In the genomic region with DNA sequence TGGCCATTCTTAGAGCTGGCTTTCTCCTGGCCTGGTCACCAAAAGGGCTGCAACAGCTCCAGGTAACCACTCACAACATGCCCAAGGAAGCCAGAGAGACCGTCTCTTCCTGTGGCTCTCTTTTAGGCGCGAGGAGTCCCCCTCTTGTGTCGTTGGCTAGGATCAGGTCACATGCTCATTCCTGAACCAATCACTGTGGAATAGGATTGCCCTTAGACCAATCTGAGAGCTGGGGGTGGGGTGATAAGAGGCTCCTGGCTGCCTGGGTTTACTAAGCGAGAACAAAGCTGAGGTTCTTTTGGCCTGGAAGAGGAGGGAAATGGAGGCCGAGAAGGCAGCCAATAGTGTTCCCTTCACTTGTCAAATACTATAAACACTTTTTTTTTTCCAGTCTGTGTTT, we compare ENCODE assay signal across 27 cellular contexts.
"Had no signal": no experiment of that assay in that cellular context is flagged by ENCODE, and none has a peak within 500 bp of the region (broad histone marks: within the 10 kb centered on the region; RNA-seq: fewer than 3 reads in every experiment).

No MANE protein-coding gene starts in this region.

- DNase-seq: colonic mucosa; cortex of kidney; dermis blood vessel endothelial cell; dorsolateral prefrontal cortex; effector CD4-positive, alpha-beta T cell; effector CD8-positive, alpha-beta T cell; effector memory CD4-positive, alpha-beta T cell; effector memory CD8-positive, alpha-beta T cell; endodermal cell; erythroblast; esophagus squamous epithelium; foreskin fibroblast; foreskin keratinocyte; foreskin melanocyte; gastrocnemius medialis; glutamatergic neuron; head of caudate nucleus; heart left ventricle; heart right ventricle had no signal

- H3K27me3 ChIP-seq: colonic mucosa, esophagus muscularis mucosa, esophagus squamous epithelium, foreskin keratinocyte, gastrocnemius medialis, gastroesophageal sphincter, heart left ventricle, heart right ventricle had no signal

- ATAC-seq: effector memory CD8-positive, alpha-beta T cell; foreskin keratinocyte; gastrocnemius medialis; gastroesophageal sphincter; heart left ventricle; heart right ventricle had no signal

- H3K9me3 ChIP-seq: colonic mucosa, esophagus muscularis mucosa, esophagus squamous epithelium, gastrocnemius medialis, gastroesophageal sphincter, heart left ventricle, heart right ventricle had no signal

- H3K36me3 ChIP-seq: colonic mucosa, esophagus muscularis mucosa, esophagus squamous epithelium, gastrocnemius medialis, gastroesophageal sphincter, heart left ventricle, heart right ventricle had no signal

- H3K27ac ChIP-seq: colonic mucosa, coronary artery, dorsolateral prefrontal cortex, epithelial cell of prostate, esophagus muscularis mucosa, esophagus squamous epithelium, foreskin keratinocyte, gastrocnemius medialis, gastroesophageal sphincter, heart left ventricle, heart right ventricle had no signal

- H3K4me1 ChIP-seq: colonic mucosa, esophagus squamous epithelium, foreskin keratinocyte, gastrocnemius medialis, gastroesophageal sphincter, heart left ventricle, heart right ventricle had no signal

- H3K4me3 ChIP-seq: colonic mucosa, coronary artery, dorsolateral prefrontal cortex, esophagus muscularis mucosa, esophagus squamous epithelium, gastrocnemius medialis, gastroesophageal sphincter, heart left ventricle, heart right ventricle had no signal

- FAIRE-seq: colon, endometrium, endothelial cell of umbilical vein, frontal cortex had no signal
